In genomic region chr15:67520976-67521769, GRCh38 we compare ENCODE assay signal across 1 cellular context.
TF ChIP-seq lines count a peak whose summit lies in the region.

C15orf61 (plus strand) TSS chr15:67521131; CDS start chr15:67521249, 118 bp downstream.

TF ChIP-seq in HepG2, 621 proteins besides CTCF, POLR2A, EP300 and RAD21 (continued from another document and continues in another):
- TF ChIP-seq HOXA9 (CRISPR knock-in tag; IDR thresholded peaks at IDR 0.05; ENCODE audit: borderline replicate concordance) (peak; percentile 90), ISL2 (CRISPR knock-in tag; IDR thresholded peaks at IDR 0.05) (peak; percentile 75), RNF2 (conservative IDR thresholded peaks at IDR 0.05; ENCODE audit: low read depth) (peak; percentile 98; the same call in 1 of the 2 replicates), CENPX (CRISPR knock-in tag; IDR thresholded peaks at IDR 0.05) (no peak), TBX3 (IDR thresholded peaks at IDR 0.05; ENCODE audit: borderline replicate concordance) (no peak), ZBTB1 (CRISPR knock-in tag; IDR thresholded peaks at IDR 0.05; ENCODE audit: borderline replicate concordance) (no peak), ZSCAN21 (CRISPR knock-in tag; IDR thresholded peaks at IDR 0.05; ENCODE audit: borderline replicate concordance) (peak; percentile 85; the same call in 1 of the 2 replicates), ZNF318 (CRISPR knock-in tag; IDR thresholded peaks at IDR 0.05) (peak; percentile 87; the same call in 1 of the 2 replicates), MAF1 (CRISPR knock-in tag; IDR thresholded peaks at IDR 0.05; ENCODE audit: borderline replicate concordance) (no peak), ZNF12 (CRISPR knock-in tag; IDR thresholded peaks at IDR 0.05) (0 out of 2 replicates have a peak, but pooled peaks have one; percentile 9), SP5 (CRISPR knock-in tag; IDR thresholded peaks at IDR 0.05; ENCODE audit: borderline replicate concordance, low read depth) (peak; percentile 61), ZNF710 (CRISPR knock-in tag; IDR thresholded peaks at IDR 0.05; ENCODE audit: borderline replicate concordance) (peak; percentile 91), ZBTB33 (CRISPR knock-in tag; IDR thresholded peaks at IDR 0.05) (no peak), ZBTB43 (CRISPR knock-in tag; conservative IDR thresholded peaks at IDR 0.05) (peak; percentile 29; the same call in 1 of the 2 replicates), SIX1 (CRISPR knock-in tag; IDR thresholded peaks at IDR 0.05; ENCODE audit: borderline replicate concordance) (no peak), SNAI1 (CRISPR knock-in tag; IDR thresholded peaks at IDR 0.05; ENCODE audit: borderline replicate concordance) (no peak), ZNF800 (CRISPR knock-in tag; IDR thresholded peaks at IDR 0.05) (no peak), CREB1 (IDR thresholded peaks at IDR 0.05) (peak; percentile 36; the same call in 1 of the 2 replicates), CREB1 (CRISPR knock-in tag; IDR thresholded peaks at IDR 0.05) (no peak), ZNF558 (CRISPR knock-in tag; IDR thresholded peaks at IDR 0.05; ENCODE audit: borderline replicate concordance) (0 out of 2 replicates have a peak, but pooled peaks have one; percentile 49), HMGXB3 (CRISPR knock-in tag; IDR thresholded peaks at IDR 0.05; ENCODE audit: borderline replicate concordance) (peak; percentile 79), SNAPC2 (CRISPR knock-in tag; IDR thresholded peaks at IDR 0.05) (0 out of 2 replicates have a peak, but pooled peaks have one; percentile 46), ZNF724P (CRISPR knock-in tag; IDR thresholded peaks at IDR 0.05; ENCODE audit: borderline replicate concordance) (peak; percentile 86; the same call in 1 of the 2 replicates), SRF (IDR thresholded peaks at IDR 0.05; ENCODE audit: low read depth, low read length) (no peak), CENPBD1 (CRISPR knock-in tag; IDR thresholded peaks at IDR 0.05; ENCODE audit: borderline replicate concordance, low read depth) (no peak), NCOA5 (CRISPR knock-in tag; IDR thresholded peaks at IDR 0.05) (no peak), MAFF (IDR thresholded peaks at IDR 0.05; ENCODE audit: low read depth, low read length) (peak; percentile 46; the same call in 1 of the 2 replicates), HMG20A (CRISPR knock-in tag; IDR thresholded peaks at IDR 0.05; ENCODE audit: borderline replicate concordance) (peak; percentile 35; the same call in 1 of the 2 replicates), REST (IDR thresholded peaks at IDR 0.05; ENCODE audit: borderline replicate concordance in 1 of 2, low read depth in 1 of 2, low read length in 2 of 2) (no peak), ZMYM2 (CRISPR knock-in tag; IDR thresholded peaks at IDR 0.05) (peak; percentile 77)
